In genomic region chr9:5899292-5899691, GRCh38 we compare ENCODE assay signal across 1 cellular context.
TF ChIP-seq lines count a peak whose summit lies in the region.

No MANE protein-coding gene starts in this region.

TF ChIP-seq in HCT116, 20 proteins besides CTCF, POLR2A, EP300 and RAD21 (continued from another document):
- TF ChIP-seq ATF3 (IDR thresholded peaks at IDR 0.05) (no peak), POLR2AphosphoS5 (IDR thresholded peaks at IDR 0.05; ENCODE audit: low read depth, low read length) (no peak), MAX (IDR thresholded peaks at IDR 0.05) (no peak)
